1 cellular context compared by ENCODE assay signal in the genomic region with DNA sequence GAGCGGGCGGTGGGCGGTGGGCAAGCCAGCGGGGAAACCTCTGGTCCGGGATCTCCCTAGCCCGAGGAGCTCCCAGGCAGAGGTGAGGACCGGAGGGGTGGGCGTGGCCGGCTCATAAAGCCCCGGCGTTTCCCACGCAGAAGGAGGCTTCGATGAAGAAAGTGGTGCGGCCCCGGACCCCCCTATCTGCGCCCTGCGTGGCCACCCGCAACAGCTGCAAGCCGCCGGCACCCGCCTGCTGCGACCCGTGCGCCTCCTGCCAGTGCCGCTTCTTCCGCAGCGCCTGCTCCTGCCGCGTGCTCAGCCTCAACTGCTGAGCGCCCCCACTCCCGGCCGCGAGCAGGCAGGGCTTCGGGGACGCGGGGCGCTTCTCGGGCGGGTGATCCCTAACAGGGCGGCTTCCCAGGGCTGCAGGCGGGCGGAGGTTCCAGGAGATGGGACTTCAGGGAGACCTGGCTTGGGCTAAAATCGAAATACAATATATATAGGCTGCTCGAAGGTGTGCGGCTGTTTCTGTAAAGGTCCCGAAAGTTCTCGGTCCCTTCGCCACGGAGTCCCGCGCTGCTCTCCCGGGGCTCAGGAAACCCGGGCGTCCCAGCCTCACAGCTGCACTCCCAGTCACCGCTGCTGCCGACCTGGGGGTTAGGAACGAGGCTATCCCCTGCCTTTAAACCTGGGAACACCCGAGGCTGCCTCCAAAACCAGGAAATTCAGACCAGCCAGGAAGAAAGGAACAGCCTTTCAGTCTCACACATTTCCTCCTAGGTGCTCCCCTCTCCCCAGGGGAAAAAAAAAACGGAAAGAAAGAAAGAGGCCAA.
TF ChIP-seq lines count a peak whose summit lies in the region.

No MANE protein-coding gene starts in this region.

TF ChIP-seq in WTC11, 78 proteins besides CTCF, POLR2A, EP300 and RAD21 (continued from another document and continues in another):
- peak; percentile 62; the same call in 1 of the 2 replicates for TF ChIP-seq KAT7 (CRISPR knock-in tag; IDR thresholded peaks at IDR 0.05; ENCODE audit: borderline replicate concordance)
- TF ChIP-seq JUN (CRISPR knock-in tag; IDR thresholded peaks at IDR 0.05) = 0 out of 2 replicates have a peak, but pooled peaks have one; percentile 27
- no peak for TF ChIP-seq ATF3 (CRISPR knock-in tag; conservative IDR thresholded peaks at IDR 0.05)
- TF ChIP-seq ESRRA (CRISPR knock-in tag; IDR thresholded peaks at IDR 0.05; ENCODE audit: borderline replicate concordance) = peak; percentile 60; the same call in 1 of the 2 replicates
- peak; percentile 54; the same call in 1 of the 2 replicates for TF ChIP-seq ZNF317 (CRISPR knock-in tag; IDR thresholded peaks at IDR 0.05; ENCODE audit: borderline replicate concordance, low read depth)
- TF ChIP-seq, protein P1, sequence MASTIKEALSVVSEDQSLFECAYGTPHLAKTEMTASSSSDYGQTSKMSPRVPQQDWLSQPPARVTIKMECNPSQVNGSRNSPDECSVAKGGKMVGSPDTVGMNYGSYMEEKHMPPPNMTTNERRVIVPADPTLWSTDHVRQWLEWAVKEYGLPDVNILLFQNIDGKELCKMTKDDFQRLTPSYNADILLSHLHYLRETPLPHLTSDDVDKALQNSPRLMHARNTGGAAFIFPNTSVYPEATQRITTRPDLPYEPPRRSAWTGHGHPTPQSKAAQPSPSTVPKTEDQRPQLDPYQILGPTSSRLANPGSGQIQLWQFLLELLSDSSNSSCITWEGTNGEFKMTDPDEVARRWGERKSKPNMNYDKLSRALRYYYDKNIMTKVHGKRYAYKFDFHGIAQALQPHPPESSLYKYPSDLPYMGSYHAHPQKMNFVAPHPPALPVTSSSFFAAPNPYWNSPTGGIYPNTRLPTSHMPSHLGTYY (CRISPR knock-in tag; IDR thresholded peaks at IDR 0.05) = no peak
- no peak for TF ChIP-seq NR1H2 (CRISPR knock-in tag; IDR thresholded peaks at IDR 0.05)
- TF ChIP-seq PRDM15 (CRISPR knock-in tag; IDR thresholded peaks at IDR 0.05) = peak; percentile 94
- no peak for TF ChIP-seq PRRX2 (CRISPR knock-in tag; IDR thresholded peaks at IDR 0.05)
- no peak for TF ChIP-seq ZMAT4 (CRISPR knock-in tag; IDR thresholded peaks at IDR 0.05)
- no peak for TF ChIP-seq ZNF219 (CRISPR knock-in tag; IDR thresholded peaks at IDR 0.05; ENCODE audit: borderline replicate concordance)
- no peak for TF ChIP-seq ATF1 (CRISPR knock-in tag; IDR thresholded peaks at IDR 0.05)
- TF ChIP-seq IRF2 (CRISPR knock-in tag; IDR thresholded peaks at IDR 0.05; ENCODE audit: borderline replicate concordance, low read depth) = peak; percentile 39; the same call in 1 of the 2 replicates
- no peak for TF ChIP-seq NR3C1 (CRISPR knock-in tag; conservative IDR thresholded peaks at IDR 0.05; ENCODE audit: low read depth)
- TF ChIP-seq ZNF396 (CRISPR knock-in tag; IDR thresholded peaks at IDR 0.05; ENCODE audit: borderline replicate concordance) = no peak
- TF ChIP-seq NR2C2 (CRISPR knock-in tag; IDR thresholded peaks at IDR 0.05) = no peak
- TF ChIP-seq MLX (CRISPR knock-in tag; IDR thresholded peaks at IDR 0.05) = no peak
- no peak for TF ChIP-seq USF2 (CRISPR knock-in tag; IDR thresholded peaks at IDR 0.05)
- TF ChIP-seq GRHL2 (CRISPR knock-in tag; IDR thresholded peaks at IDR 0.05; ENCODE audit: insufficient replicate concordance, severe bottlenecking) = no peak
- TF ChIP-seq, protein P2, sequence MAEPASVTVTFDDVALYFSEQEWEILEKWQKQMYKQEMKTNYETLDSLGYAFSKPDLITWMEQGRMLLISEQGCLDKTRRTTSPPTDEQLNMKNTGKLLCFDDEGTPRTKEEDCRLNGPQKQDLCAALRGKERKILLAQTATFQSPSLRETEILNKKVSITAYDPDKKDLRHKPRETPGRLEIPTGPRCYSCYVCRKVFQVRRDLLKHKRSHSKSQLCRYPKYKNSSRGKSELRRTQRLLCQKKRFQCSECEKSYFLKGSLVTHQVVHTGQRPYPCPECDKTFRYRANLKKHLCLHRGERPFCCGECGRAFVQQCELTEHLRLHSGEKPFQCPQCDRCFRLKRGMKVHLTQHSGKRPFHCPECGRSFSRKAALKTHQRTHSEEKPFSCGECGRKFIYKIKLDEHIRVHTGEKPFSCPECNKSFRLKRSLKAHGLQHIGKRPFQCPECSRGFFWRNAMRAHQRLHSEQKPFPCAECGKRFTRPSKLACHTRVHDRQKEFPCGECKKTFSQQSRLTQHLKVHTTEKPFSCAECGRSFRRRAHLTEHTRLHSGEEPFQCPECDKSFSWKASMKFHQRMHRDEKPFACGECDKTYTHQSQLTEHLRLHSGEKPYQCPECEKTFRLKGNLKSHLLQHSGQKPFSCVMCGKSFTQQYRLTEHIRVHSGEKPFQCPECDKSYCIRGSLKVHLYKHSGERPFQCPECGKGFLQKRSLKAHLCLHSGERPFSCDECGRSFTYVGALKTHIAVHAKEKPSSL (CRISPR knock-in tag; conservative IDR thresholded peaks at IDR 0.05) = no peak
- TF ChIP-seq TP53 (CRISPR knock-in tag; IDR thresholded peaks at IDR 0.05) = no peak
- TF ChIP-seq SMAD4 (CRISPR knock-in tag; IDR thresholded peaks at IDR 0.05) = no peak
- TF ChIP-seq, protein P3, sequence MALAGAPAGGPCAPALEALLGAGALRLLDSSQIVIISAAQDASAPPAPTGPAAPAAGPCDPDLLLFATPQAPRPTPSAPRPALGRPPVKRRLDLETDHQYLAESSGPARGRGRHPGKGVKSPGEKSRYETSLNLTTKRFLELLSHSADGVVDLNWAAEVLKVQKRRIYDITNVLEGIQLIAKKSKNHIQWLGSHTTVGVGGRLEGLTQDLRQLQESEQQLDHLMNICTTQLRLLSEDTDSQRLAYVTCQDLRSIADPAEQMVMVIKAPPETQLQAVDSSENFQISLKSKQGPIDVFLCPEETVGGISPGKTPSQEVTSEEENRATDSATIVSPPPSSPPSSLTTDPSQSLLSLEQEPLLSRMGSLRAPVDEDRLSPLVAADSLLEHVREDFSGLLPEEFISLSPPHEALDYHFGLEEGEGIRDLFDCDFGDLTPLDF (CRISPR knock-in tag; IDR thresholded peaks at IDR 0.05) = no peak
- 0 out of 2 replicates have a peak, but pooled peaks have one; percentile 82 for TF ChIP-seq ELF4 (CRISPR knock-in tag; IDR thresholded peaks at IDR 0.05; ENCODE audit: low read depth)
- TF ChIP-seq RORB (CRISPR knock-in tag; IDR thresholded peaks at IDR 0.05) = no peak
- no peak for TF ChIP-seq FOXJ3 (CRISPR knock-in tag; IDR thresholded peaks at IDR 0.05; ENCODE audit: borderline replicate concordance)
- TF ChIP-seq, protein P4, sequence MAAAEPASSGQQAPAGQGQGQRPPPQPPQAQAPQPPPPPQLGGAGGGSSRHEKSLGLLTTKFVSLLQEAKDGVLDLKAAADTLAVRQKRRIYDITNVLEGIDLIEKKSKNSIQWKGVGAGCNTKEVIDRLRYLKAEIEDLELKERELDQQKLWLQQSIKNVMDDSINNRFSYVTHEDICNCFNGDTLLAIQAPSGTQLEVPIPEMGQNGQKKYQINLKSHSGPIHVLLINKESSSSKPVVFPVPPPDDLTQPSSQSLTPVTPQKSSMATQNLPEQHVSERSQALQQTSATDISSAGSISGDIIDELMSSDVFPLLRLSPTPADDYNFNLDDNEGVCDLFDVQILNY (CRISPR knock-in tag; IDR thresholded peaks at IDR 0.05) = no peak
- TF ChIP-seq, protein P5, sequence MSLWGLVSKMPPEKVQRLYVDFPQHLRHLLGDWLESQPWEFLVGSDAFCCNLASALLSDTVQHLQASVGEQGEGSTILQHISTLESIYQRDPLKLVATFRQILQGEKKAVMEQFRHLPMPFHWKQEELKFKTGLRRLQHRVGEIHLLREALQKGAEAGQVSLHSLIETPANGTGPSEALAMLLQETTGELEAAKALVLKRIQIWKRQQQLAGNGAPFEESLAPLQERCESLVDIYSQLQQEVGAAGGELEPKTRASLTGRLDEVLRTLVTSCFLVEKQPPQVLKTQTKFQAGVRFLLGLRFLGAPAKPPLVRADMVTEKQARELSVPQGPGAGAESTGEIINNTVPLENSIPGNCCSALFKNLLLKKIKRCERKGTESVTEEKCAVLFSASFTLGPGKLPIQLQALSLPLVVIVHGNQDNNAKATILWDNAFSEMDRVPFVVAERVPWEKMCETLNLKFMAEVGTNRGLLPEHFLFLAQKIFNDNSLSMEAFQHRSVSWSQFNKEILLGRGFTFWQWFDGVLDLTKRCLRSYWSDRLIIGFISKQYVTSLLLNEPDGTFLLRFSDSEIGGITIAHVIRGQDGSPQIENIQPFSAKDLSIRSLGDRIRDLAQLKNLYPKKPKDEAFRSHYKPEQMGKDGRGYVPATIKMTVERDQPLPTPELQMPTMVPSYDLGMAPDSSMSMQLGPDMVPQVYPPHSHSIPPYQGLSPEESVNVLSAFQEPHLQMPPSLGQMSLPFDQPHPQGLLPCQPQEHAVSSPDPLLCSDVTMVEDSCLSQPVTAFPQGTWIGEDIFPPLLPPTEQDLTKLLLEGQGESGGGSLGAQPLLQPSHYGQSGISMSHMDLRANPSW (CRISPR knock-in tag; conservative IDR thresholded peaks at IDR 0.05; ENCODE audit: low read depth) = no peak
- no peak for TF ChIP-seq ZNF121 (CRISPR knock-in tag; IDR thresholded peaks at IDR 0.05)
- TF ChIP-seq ATF2 (CRISPR knock-in tag; IDR thresholded peaks at IDR 0.05; ENCODE audit: borderline replicate concordance, low read depth) = no peak
- TF ChIP-seq ETV6 (CRISPR knock-in tag; IDR thresholded peaks at IDR 0.05) = peak; percentile 93
- TF ChIP-seq, protein P6, sequence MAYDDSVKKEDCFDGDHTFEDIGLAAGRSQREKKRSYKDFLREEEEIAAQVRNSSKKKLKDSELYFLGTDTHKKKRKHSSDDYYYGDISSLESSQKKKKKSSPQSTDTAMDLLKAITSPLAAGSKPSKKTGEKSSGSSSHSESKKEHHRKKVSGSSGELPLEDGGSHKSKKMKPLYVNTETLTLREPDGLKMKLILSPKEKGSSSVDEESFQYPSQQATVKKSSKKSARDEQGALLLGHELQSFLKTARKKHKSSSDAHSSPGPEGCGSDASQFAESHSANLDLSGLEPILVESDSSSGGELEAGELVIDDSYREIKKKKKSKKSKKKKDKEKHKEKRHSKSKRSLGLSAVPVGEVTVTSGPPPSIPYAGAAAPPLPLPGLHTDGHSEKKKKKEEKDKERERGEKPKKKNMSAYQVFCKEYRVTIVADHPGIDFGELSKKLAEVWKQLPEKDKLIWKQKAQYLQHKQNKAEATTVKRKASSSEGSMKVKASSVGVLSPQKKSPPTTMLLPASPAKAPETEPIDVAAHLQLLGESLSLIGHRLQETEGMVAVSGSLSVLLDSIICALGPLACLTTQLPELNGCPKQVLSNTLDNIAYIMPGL (CRISPR knock-in tag; IDR thresholded peaks at IDR 0.05) = no peak
- no peak; the same call in 1 of the 2 replicates for TF ChIP-seq USF1 (CRISPR knock-in tag; IDR thresholded peaks at IDR 0.05)
